In genomic region chr10:119113805-119114732, GRCh38 we compare ENCODE assay signal across 1 cellular context.
A peak's percentile ranks its signal among the peaks of the same experiment; 100 is the strongest.
TF ChIP-seq lines count a peak whose summit lies in the region.

No MANE protein-coding gene starts in this region.

TF ChIP-seq in HepG2, 621 proteins besides CTCF, POLR2A, EP300 and RAD21 (continued from another document and continues in another):
- TF ChIP-seq, protein P1, sequence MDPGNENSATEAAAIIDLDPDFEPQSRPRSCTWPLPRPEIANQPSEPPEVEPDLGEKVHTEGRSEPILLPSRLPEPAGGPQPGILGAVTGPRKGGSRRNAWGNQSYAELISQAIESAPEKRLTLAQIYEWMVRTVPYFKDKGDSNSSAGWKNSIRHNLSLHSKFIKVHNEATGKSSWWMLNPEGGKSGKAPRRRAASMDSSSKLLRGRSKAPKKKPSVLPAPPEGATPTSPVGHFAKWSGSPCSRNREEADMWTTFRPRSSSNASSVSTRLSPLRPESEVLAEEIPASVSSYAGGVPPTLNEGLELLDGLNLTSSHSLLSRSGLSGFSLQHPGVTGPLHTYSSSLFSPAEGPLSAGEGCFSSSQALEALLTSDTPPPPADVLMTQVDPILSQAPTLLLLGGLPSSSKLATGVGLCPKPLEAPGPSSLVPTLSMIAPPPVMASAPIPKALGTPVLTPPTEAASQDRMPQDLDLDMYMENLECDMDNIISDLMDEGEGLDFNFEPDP (CRISPR knock-in tag; conservative IDR thresholded peaks at IDR 0.05), result no peak
- TF ChIP-seq ZNF567 (CRISPR knock-in tag; IDR thresholded peaks at IDR 0.05; ENCODE audit: borderline replicate concordance) (no peak), ZBTB38 (CRISPR knock-in tag; IDR thresholded peaks at IDR 0.05) (peak; percentile 63; the same call in 1 of the 2 replicates), MEIS2 (CRISPR knock-in tag; IDR thresholded peaks at IDR 0.05) (no peak), SIN3B (IDR thresholded peaks at IDR 0.05; ENCODE audit: low read length) (no peak), HOXD1 (CRISPR knock-in tag; IDR thresholded peaks at IDR 0.05) (no peak; the same call in 1 of the 2 replicates), TAF1 (CRISPR knock-in tag; IDR thresholded peaks at IDR 0.05) (peak; percentile 36; the same call in 1 of the 2 replicates), ZNF572 (CRISPR knock-in tag; IDR thresholded peaks at IDR 0.05) (no peak; the same call in 1 of the 2 replicates), ZNF580 (CRISPR knock-in tag; IDR thresholded peaks at IDR 0.05; ENCODE audit: borderline replicate concordance, low read depth) (peak; percentile 48; the same call in 1 of the 2 replicates), PHF8 (CRISPR knock-in tag; IDR thresholded peaks at IDR 0.05) (no peak), SMYD3 (CRISPR knock-in tag; IDR thresholded peaks at IDR 0.05) (no peak), CREB1 (IDR thresholded peaks at IDR 0.05) (no peak), CREB1 (CRISPR knock-in tag; IDR thresholded peaks at IDR 0.05) (peak; percentile 57; the same call in 1 of the 2 replicates), ZNF446 (CRISPR knock-in tag; IDR thresholded peaks at IDR 0.05) (no peak), ZNF597 (CRISPR knock-in tag; IDR thresholded peaks at IDR 0.05) (no peak), ZNF792 (CRISPR knock-in tag; IDR thresholded peaks at IDR 0.05) (peak; percentile 39; the same call in 1 of the 2 replicates), ZNF501 (CRISPR knock-in tag; IDR thresholded peaks at IDR 0.05) (peak; percentile 53; the same call in 1 of the 2 replicates), BCL6 (CRISPR knock-in tag; IDR thresholded peaks at IDR 0.05) (peak; percentile 81), NR3C1 (CRISPR knock-in tag; IDR thresholded peaks at IDR 0.05) (no peak), ZMAT3 (CRISPR knock-in tag; conservative IDR thresholded peaks at IDR 0.05) (0 out of 2 replicates have a peak, but pooled peaks have one; percentile 28), CCAR2 (optimal IDR thresholded peaks at IDR 0.05; ENCODE audit: low read depth, low read length) (no peak), ZGPAT (CRISPR knock-in tag; IDR thresholded peaks at IDR 0.05) (peak; percentile 90), ZNF550 (CRISPR knock-in tag; IDR thresholded peaks at IDR 0.05; ENCODE audit: borderline replicate concordance) (no peak), RBFOX2 (IDR thresholded peaks at IDR 0.05; ENCODE audit: low read depth, low read length) (peak; percentile 41; the same call in 1 of the 2 replicates), NFATC3 (CRISPR knock-in tag; IDR thresholded peaks at IDR 0.05) (no peak), ZNF687 (CRISPR knock-in tag; IDR thresholded peaks at IDR 0.05) (peak; percentile 85), PHF5A (CRISPR knock-in tag; IDR thresholded peaks at IDR 0.05; ENCODE audit: low read depth, unreplicated experiment) (peak; percentile 35), ZNF441 (CRISPR knock-in tag; IDR thresholded peaks at IDR 0.05; ENCODE audit: borderline replicate concordance) (no peak), AFF4 (CRISPR knock-in tag; IDR thresholded peaks at IDR 0.05) (no peak), SMAD9 (CRISPR knock-in tag; IDR thresholded peaks at IDR 0.05) (no peak), DPF2 (CRISPR knock-in tag; IDR thresholded peaks at IDR 0.05; ENCODE audit: borderline replicate concordance, low read depth) (peak; percentile 97), ZNF414 (CRISPR knock-in tag; IDR thresholded peaks at IDR 0.05) (peak; percentile 76; the same call in 1 of the 2 replicates), ZNF878 (CRISPR knock-in tag; IDR thresholded peaks at IDR 0.05) (peak; percentile 71), KDM3A (CRISPR knock-in tag; IDR thresholded peaks at IDR 0.05; ENCODE audit: low read depth) (peak; percentile 44; the same call in 1 of the 2 replicates), MIER3 (CRISPR knock-in tag; IDR thresholded peaks at IDR 0.05; ENCODE audit: borderline replicate concordance) (peak; percentile 82; the same call in 1 of the 2 replicates), ZNF503 (CRISPR knock-in tag; IDR thresholded peaks at IDR 0.05) (peak; percentile 53; the same call in 1 of the 2 replicates), ZFP1 (CRISPR knock-in tag; IDR thresholded peaks at IDR 0.05) (0 out of 2 replicates have a peak, but pooled peaks have one; percentile 50)
- TF ChIP-seq, protein P2, sequence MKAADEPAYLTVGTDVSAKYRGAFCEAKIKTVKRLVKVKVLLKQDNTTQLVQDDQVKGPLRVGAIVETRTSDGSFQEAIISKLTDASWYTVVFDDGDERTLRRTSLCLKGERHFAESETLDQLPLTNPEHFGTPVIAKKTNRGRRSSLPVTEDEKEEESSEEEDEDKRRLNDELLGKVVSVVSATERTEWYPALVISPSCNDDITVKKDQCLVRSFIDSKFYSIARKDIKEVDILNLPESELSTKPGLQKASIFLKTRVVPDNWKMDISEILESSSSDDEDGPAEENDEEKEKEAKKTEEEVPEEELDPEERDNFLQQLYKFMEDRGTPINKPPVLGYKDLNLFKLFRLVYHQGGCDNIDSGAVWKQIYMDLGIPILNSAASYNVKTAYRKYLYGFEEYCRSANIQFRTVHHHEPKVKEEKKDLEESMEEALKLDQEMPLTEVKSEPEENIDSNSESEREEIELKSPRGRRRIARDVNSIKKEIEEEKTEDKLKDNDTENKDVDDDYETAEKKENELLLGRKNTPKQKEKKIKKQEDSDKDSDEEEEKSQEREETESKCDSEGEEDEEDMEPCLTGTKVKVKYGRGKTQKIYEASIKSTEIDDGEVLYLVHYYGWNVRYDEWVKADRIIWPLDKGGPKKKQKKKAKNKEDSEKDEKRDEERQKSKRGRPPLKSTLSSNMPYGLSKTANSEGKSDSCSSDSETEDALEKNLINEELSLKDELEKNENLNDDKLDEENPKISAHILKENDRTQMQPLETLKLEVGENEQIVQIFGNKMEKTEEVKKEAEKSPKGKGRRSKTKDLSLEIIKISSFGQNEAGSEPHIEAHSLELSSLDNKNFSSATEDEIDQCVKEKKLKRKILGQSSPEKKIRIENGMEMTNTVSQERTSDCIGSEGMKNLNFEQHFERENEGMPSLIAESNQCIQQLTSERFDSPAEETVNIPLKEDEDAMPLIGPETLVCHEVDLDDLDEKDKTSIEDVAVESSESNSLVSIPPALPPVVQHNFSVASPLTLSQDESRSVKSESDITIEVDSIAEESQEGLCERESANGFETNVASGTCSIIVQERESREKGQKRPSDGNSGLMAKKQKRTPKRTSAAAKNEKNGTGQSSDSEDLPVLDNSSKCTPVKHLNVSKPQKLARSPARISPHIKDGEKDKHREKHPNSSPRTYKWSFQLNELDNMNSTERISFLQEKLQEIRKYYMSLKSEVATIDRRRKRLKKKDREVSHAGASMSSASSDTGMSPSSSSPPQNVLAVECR (CRISPR knock-in tag; IDR thresholded peaks at IDR 0.05; ENCODE audit: borderline replicate concordance), result peak; percentile 73; the same call in 1 of the 2 replicates
- TF ChIP-seq, protein P3, sequence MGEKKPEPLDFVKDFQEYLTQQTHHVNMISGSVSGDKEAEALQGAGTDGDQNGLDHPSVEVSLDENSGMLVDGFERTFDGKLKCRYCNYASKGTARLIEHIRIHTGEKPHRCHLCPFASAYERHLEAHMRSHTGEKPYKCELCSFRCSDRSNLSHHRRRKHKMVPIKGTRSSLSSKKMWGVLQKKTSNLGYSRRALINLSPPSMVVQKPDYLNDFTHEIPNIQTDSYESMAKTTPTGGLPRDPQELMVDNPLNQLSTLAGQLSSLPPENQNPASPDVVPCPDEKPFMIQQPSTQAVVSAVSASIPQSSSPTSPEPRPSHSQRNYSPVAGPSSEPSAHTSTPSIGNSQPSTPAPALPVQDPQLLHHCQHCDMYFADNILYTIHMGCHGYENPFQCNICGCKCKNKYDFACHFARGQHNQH (CRISPR knock-in tag; IDR thresholded peaks at IDR 0.05), result peak; percentile 40; the same call in 1 of the 2 replicates
